37 cellular contexts compared by ENCODE assay signal in the genomic region with DNA sequence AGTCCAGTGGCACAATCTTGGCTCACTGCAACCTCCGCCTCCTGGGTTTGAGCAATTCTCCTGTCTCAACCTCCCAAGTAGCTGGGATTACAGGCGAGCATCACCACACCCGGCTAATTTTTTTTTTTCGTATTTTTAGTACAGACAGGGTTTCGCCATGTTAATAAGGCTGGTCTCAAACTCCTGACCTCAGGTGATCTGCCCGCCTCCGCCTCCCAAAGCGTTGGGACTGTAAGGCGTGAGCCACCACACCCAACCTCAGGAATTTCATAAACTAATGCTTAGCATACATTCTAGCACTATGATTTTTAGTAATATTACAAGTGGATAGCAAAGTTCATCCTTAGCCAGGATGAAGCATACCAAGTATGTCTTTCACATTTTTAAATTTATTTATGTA. TPM values are rescaled to one million over a fixed set of nuclear protein-coding genes. Genes with fewer than 3 reads are reported as not detected.
DNase-seq lines count a peak whose midpoint lies in the region; ATAC-seq, FAIRE-seq and TF ChIP-seq lines count a peak whose summit lies in the region.
"Had no signal": no experiment of that assay in that cellular context is flagged by ENCODE, and none has a peak within 500 bp of the region (broad histone marks: within the 10 kb centered on the region; RNA-seq: fewer than 3 reads in every experiment).

No MANE protein-coding gene starts in this region.

- no peak overlapping the region for H2AK5ac ChIP-seq in trophoblast cell (ENCODE audit: low read length)

- WGBS in K562 (ENCODE audit: insufficient coverage, low coverage, missing lambda C conversion rate) = 81% methylated on average over 9 of the region's 9 CpGs
- no CpG with 5 or more reads among the region's 9 CpGs for WGBS in trophoblast cell (ENCODE audit: extremely low coverage, insufficient coverage, insufficient read length)

- BruUV-seq in K562 (replicated peaks; lab: Mats Ljungman, UMichigan) = no TSS peak

- TF ChIP-seq RAD21 in K562 (CRISPR knock-in tag; conservative IDR thresholded peaks at IDR 0.05 in 1 of 2, IDR thresholded peaks at IDR 0.05 in 1 of 2) = no peak

- H3K18ac ChIP-seq in trophoblast cell (ENCODE audit: low read length) = no peak overlapping the region

- CTCF ChIA-PET in K562 (lab: Yijun Ruan, JAX; ENCODE audit: low intra/inter-chr PET ratio) = no interaction called here
- CTCF ChIA-PET in activated CD8-positive, alpha-beta memory T cell treated with anti-CD3 and anti-CD28 coated beads, Interleukin-2, amount 10 ng/mL, durations not matched to agents 7 days and 5 days (lab: Charles Lee) = interaction anchor here (1.0 to 2.1 kb wide), 2 partner anchors 8 to 139 kb away, joined by 4 to 7 read pairs; partner anchors contain the start of genes DNAJC11 and NOL9
- CTCF ChIA-PET in activated CD4-positive, alpha-beta T cell treated with anti-CD3 and anti-CD28 coated beads, Interleukin-2, amount 10 ng/mL, durations not matched to agents 7 days and 5 days (lab: Charles Lee) = interaction anchor here (0.6 kb wide), 1 partner anchor 8 kb away, joined by 3 read pairs; the partner anchor contains the start of gene DNAJC11

- H3K9me3 ChIP-seq in K562 (replicated peaks; ENCODE audit: control insufficient read depth, insufficient read depth, low read depth, low read length) (no peaks in the 10 kb centered on the region), trophoblast cell (ENCODE audit: insufficient read depth, low read depth, low read length) (no peaks in the 10 kb centered on the region)
- H3K9me3 ChIP-seq: A549; BE2C; BLaER1; BLaER1 treated with 17β-estradiol and CSF1 and Interleukin-3, amounts not matched to agents 10 nM and 100 nM; Caco-2 had no signal

- DNase-seq in GM23338 (ENCODE audit: low spot score) (no peak), K562 (ENCODE audit: extremely low read depth in 1 of 4, low spot score in 3 of 4) (no peak), mesenteric fat pad (ENCODE audit: low spot score) (peak; percentile 16), trophoblast cell (peak; percentile 66 to 70), NCI-H510A treated with DMSO at 0.1 percent for 48 hours (lab: John Stamatoyannopoulos, UW) (no peak)
- no peak for DNase-seq in activated CD8-positive, alpha-beta memory T cell treated with anti-CD3 and anti-CD28 coated beads, Interleukin-2, amount 10 ng/mL, durations not matched to agents 7 days and 5 days
- DNase-seq in activated CD4-positive, alpha-beta T cell treated with anti-CD3 and anti-CD28 coated beads, Interleukin-2, amount 10 ng/mL, durations not matched to agents 7 days and 5 days = no peak
- DNase-seq: 8988T; ACHN; AML-193; BE2C; C1 segment of cervical spinal cord; Caco-2; Calu3; CD4-positive, alpha-beta memory T cell; CD4-positive, alpha-beta T cell; CD4-positive, CD25-positive, alpha-beta regulatory T cell; CD8-positive, alpha-beta memory T cell; CD8-positive, alpha-beta T cell; COR-L47; DMS 273 treated with DMSO at 0.1 percent for 48 hours; DMS153; DMS53; DMS79; DMS79 treated with DMSO at 0.1 percent for 48 hours; DND-41; EL had no signal

- POLR2A ChIA-PET in K562 (lab: Yijun Ruan, JAX) = interaction anchor here (1.3 to 3.6 kb wide), 3 partner anchors 8 to 103 kb away, joined by 3 to 13 read pairs (median 8); partner anchors contain the start of gene DNAJC11
- POLR2A ChIA-PET in activated CD4-positive, alpha-beta T cell treated with anti-CD3 and anti-CD28 coated beads, Interleukin-2, amount 10 ng/mL, durations not matched to agents 7 days and 5 days (lab: Charles Lee) = no interaction called here

- TF ChIP-seq CTCF in GM23338 (conservative IDR thresholded peaks at IDR 0.05; ENCODE audit: low read depth in 2 of 2) = no peak
- TF ChIP-seq CTCF in K562 (IDR thresholded peaks at IDR 0.05 in 2 of 3, conservative IDR thresholded peaks at IDR 0.05 in 1 of 3; ENCODE audit: insufficient read depth in 2 of 3, low read depth in 1 of 3, low read length in 3 of 3) = no peak

- no peak overlapping the region for H4K12ac ChIP-seq in trophoblast cell (ENCODE audit: low read depth, low read length)

- no peaks in the 10 kb centered on the region for H3K79me1 ChIP-seq in trophoblast cell (ENCODE audit: low read length)

- intact Hi-C loops in K562 (cut with micrococcal nuclease) = no loop called here

- H2BK12ac ChIP-seq in trophoblast cell (ENCODE audit: low read length) = no peak overlapping the region

- TF ChIP-seq EP300 in K562 (IDR thresholded peaks at IDR 0.05; ENCODE audit: low read length) = no peak

- in situ Hi-C loops in K562 (cut with MboI) = no loop called here

- H4K20me1 ChIP-seq in GM23338 (replicated peaks; ENCODE audit: insufficient read depth) (peaks cover 19% of the 10 kb centered on the region), K562 (replicated peaks; ENCODE audit: control insufficient read depth, insufficient read depth, low read length) (no peaks in the 10 kb centered on the region; the same call in 1 of the 2 replicates)

- no peak overlapping the region for H3K4me3 Mint-ChIP-seq in GM23338
- H3K4me3 Mint-ChIP-seq in activated CD8-positive, alpha-beta memory T cell treated with anti-CD3 and anti-CD28 coated beads, Interleukin-2, amount 10 ng/mL, durations not matched to agents 7 days and 5 days = no peak overlapping the region
- no peak overlapping the region for H3K4me3 Mint-ChIP-seq in activated CD4-positive, alpha-beta T cell treated with anti-CD3 and anti-CD28 coated beads, Interleukin-2, amount 10 ng/mL, durations not matched to agents 7 days and 5 days
- H3K4me3 Mint-ChIP-seq: B cell; CD14-positive monocyte; CD4-positive, alpha-beta memory T cell; CD4-positive, alpha-beta T cell; CD4-positive, CD25-positive, alpha-beta regulatory T cell; CD8-positive, alpha-beta memory T cell; CD8-positive, alpha-beta T cell had no signal

- no peak overlapping the region for H4K8ac ChIP-seq in trophoblast cell (ENCODE audit: low read depth, low read length)

- H3K23ac ChIP-seq in trophoblast cell (ENCODE audit: low read length) = no peak overlapping the region

- no peak for ATAC-seq in GM23338
- ATAC-seq in K562 = no peak
- ATAC-seq in HG03025 (IDR thresholded peaks at IDR 0.05; ENCODE audit: low FRiP score, unreplicated experiment) = no peak
- no peak for ATAC-seq in activated CD8-positive, alpha-beta memory T cell treated with anti-CD3 and anti-CD28 coated beads, Interleukin-2, amount 10 ng/mL, durations not matched to agents 7 days and 5 days
- ATAC-seq: A549; CD8-positive, alpha-beta T cell had no signal

- no peak overlapping the region for H3K4me3 ChIP-seq in GM23338
- H3K4me3 ChIP-seq in K562 = no peak overlapping the region
- H3K4me3 ChIP-seq in trophoblast cell (ENCODE audit: low read depth, low read length) = no peak overlapping the region
- H3K4me3 ChIP-seq: A549; BLaER1; BLaER1 treated with 17β-estradiol and CSF1 and Interleukin-3, amounts not matched to agents 10 nM and 100 nM had no signal

- no peaks in the 10 kb centered on the region for H3K9me1 ChIP-seq in K562 (ENCODE audit: control insufficient read depth, insufficient read depth, low read length)

- no peak for FAIRE-seq in K562 (lab: Jason Lieb, UNC)
- FAIRE-seq: A204.1, A549, D721Med had no signal

- peaks cover 11% of the 10 kb centered on the region for H3K27me3 Mint-ChIP-seq in GM23338 (ENCODE audit: insufficient read depth, low read depth, poor library complexity)
- H3K27me3 Mint-ChIP-seq in activated CD8-positive, alpha-beta memory T cell treated with anti-CD3 and anti-CD28 coated beads, Interleukin-2, amount 10 ng/mL, durations not matched to agents 7 days and 5 days = no peaks in the 10 kb centered on the region
- no peaks in the 10 kb centered on the region for H3K27me3 Mint-ChIP-seq in activated CD4-positive, alpha-beta T cell treated with anti-CD3 and anti-CD28 coated beads, Interleukin-2, amount 10 ng/mL, durations not matched to agents 7 days and 5 days
- H3K27me3 Mint-ChIP-seq: B cell; CD4-positive, alpha-beta memory T cell; CD4-positive, alpha-beta T cell; CD4-positive, CD25-positive, alpha-beta regulatory T cell; CD8-positive, alpha-beta memory T cell had no signal

- H3K79me2 ChIP-seq in GM23338 (replicated peaks; ENCODE audit: insufficient read depth) (peaks cover 90% of the 10 kb centered on the region), K562 (ENCODE audit: control insufficient read depth, insufficient read depth, low read length) (peaks cover 85% of the 10 kb centered on the region), trophoblast cell (ENCODE audit: control insufficient read depth, insufficient read depth, low read length, poor library complexity) (no peaks in the 10 kb centered on the region)

- H2AFZ ChIP-seq in GM23338 = no peak overlapping the region
- H2AFZ ChIP-seq in K562 (ENCODE audit: low read depth, low read length) = no peak overlapping the region
- no peak overlapping the region for H2AFZ ChIP-seq in trophoblast cell (ENCODE audit: insufficient read depth, low read length, poor library complexity)

- no peak overlapping the region for H2BK5ac ChIP-seq in trophoblast cell (ENCODE audit: low read depth, low read length, poor library complexity)

- H3K36me3 Mint-ChIP-seq in GM23338 (ENCODE audit: low read depth) = peaks cover 12% of the 10 kb centered on the region; the same call in 2 of the 3 replicates
- H3K36me3 Mint-ChIP-seq in activated CD8-positive, alpha-beta memory T cell treated with anti-CD3 and anti-CD28 coated beads, Interleukin-2, amount 10 ng/mL, durations not matched to agents 7 days and 5 days = no peaks in the 10 kb centered on the region
- no peaks in the 10 kb centered on the region for H3K36me3 Mint-ChIP-seq in activated CD4-positive, alpha-beta T cell treated with anti-CD3 and anti-CD28 coated beads, Interleukin-2, amount 10 ng/mL, durations not matched to agents 7 days and 5 days (ENCODE audit: low read depth)

- H3K14ac ChIP-seq in trophoblast cell (ENCODE audit: low read length) = no peak overlapping the region

- H3K9ac ChIP-seq in K562 (ENCODE audit: insufficient read depth in 1 of 2, low read depth in 2 of 2, low read length in 2 of 2) (no peak overlapping the region), trophoblast cell (ENCODE audit: low read length) (no peak overlapping the region)
- H3K9ac ChIP-seq: BLaER1; BLaER1 treated with 17β-estradiol and CSF1 and Interleukin-3, amounts not matched to agents 10 nM and 100 nM had no signal

- no peak overlapping the region for H4K91ac ChIP-seq in trophoblast cell (ENCODE audit: low read depth, low read length)

- H3K27me3 ChIP-seq in GM23338 (ENCODE audit: insufficient read depth) (no peaks in the 10 kb centered on the region), K562 (ENCODE audit: control insufficient read depth in 2 of 2, insufficient read depth in 2 of 2, low read length in 2 of 2) (no peaks in the 10 kb centered on the region), trophoblast cell (ENCODE audit: insufficient read depth, low read length) (no peaks in the 10 kb centered on the region)
- H3K27me3 ChIP-seq: BE2C; BLaER1; BLaER1 treated with 17β-estradiol and CSF1 and Interleukin-3, amounts not matched to agents 10 nM and 100 nM had no signal

- H2BK120ac ChIP-seq in trophoblast cell (ENCODE audit: insufficient read depth, low read length, poor library complexity) = no peak overlapping the region

- peaks cover 14% of the 10 kb centered on the region for H3F3A ChIP-seq in GM23338 (replicated peaks; ENCODE audit: low read depth)

- H3K4me1 Mint-ChIP-seq in GM23338 = peaks cover 49% of the 10 kb centered on the region
- peaks cover 20% of the 10 kb centered on the region for H3K4me1 Mint-ChIP-seq in activated CD8-positive, alpha-beta memory T cell treated with anti-CD3 and anti-CD28 coated beads, Interleukin-2, amount 10 ng/mL, durations not matched to agents 7 days and 5 days
- H3K4me1 Mint-ChIP-seq in activated CD4-positive, alpha-beta T cell treated with anti-CD3 and anti-CD28 coated beads, Interleukin-2, amount 10 ng/mL, durations not matched to agents 7 days and 5 days = peaks cover 17% of the 10 kb centered on the region

- H3K9me2 ChIP-seq in GM23338 (ENCODE audit: insufficient read depth) = no peaks in the 10 kb centered on the region

- no peak for TF ChIP-seq POLR2A in K562 (conservative IDR thresholded peaks at IDR 0.05)

- no peaks in the 10 kb centered on the region for H3K9me3 Mint-ChIP-seq in GM23338
- H3K9me3 Mint-ChIP-seq in activated CD8-positive, alpha-beta memory T cell treated with anti-CD3 and anti-CD28 coated beads, Interleukin-2, amount 10 ng/mL, durations not matched to agents 7 days and 5 days (ENCODE audit: low read depth) = no peaks in the 10 kb centered on the region
- no peaks in the 10 kb centered on the region for H3K9me3 Mint-ChIP-seq in activated CD4-positive, alpha-beta T cell treated with anti-CD3 and anti-CD28 coated beads, Interleukin-2, amount 10 ng/mL, durations not matched to agents 7 days and 5 days
- H3K9me3 Mint-ChIP-seq: CD4-positive, alpha-beta memory T cell; CD4-positive, alpha-beta T cell; CD4-positive, CD25-positive, alpha-beta regulatory T cell; CD8-positive, alpha-beta memory T cell; CD8-positive, alpha-beta T cell had no signal

- no peak overlapping the region for H3K4ac ChIP-seq in trophoblast cell (ENCODE audit: low read depth, low read length)

- peaks cover 71% of the 10 kb centered on the region for H3K4me1 ChIP-seq in GM23338 (ENCODE audit: insufficient read depth)
- peaks cover 0 to 13% of the 10 kb centered on the region in 2 experiments; a peak in 1 of 5 replicates for H3K4me1 ChIP-seq in K562 (replicated peaks in 1 of 2; ENCODE audit: control insufficient read depth in 2 of 2, insufficient read depth in 2 of 2, low read length in 2 of 2)
- peaks cover 0 to 3% of the 10 kb centered on the region in 2 experiments for H3K4me1 ChIP-seq in trophoblast cell (ENCODE audit: control insufficient read depth in 1 of 2, insufficient read depth in 2 of 2, low read length in 2 of 2)
- H3K4me1 ChIP-seq: A549, BE2C, BLaER1, Caco-2 had no signal

- H3K27ac ChIP-seq in GM23338 (ENCODE audit: low read depth) (0 out of 2 replicates have a peak overlapping the region, but pooled peaks have one; percentile 34), K562 (ENCODE audit: extremely low read depth, low read depth, low read length) (no peak overlapping the region), trophoblast cell (ENCODE audit: low read depth, low read length) (no peak overlapping the region)
- H3K27ac ChIP-seq: 22Rv1; A549; BLaER1; BLaER1 treated with 17β-estradiol and CSF1 and Interleukin-3, amounts not matched to agents 10 nM and 100 nM; C4-2B had no signal

- no peak overlapping the region for H3K27ac Mint-ChIP-seq in GM23338
- H3K27ac Mint-ChIP-seq in activated CD8-positive, alpha-beta memory T cell treated with anti-CD3 and anti-CD28 coated beads, Interleukin-2, amount 10 ng/mL, durations not matched to agents 7 days and 5 days = no peak overlapping the region
- H3K27ac Mint-ChIP-seq in activated CD4-positive, alpha-beta T cell treated with anti-CD3 and anti-CD28 coated beads, Interleukin-2, amount 10 ng/mL, durations not matched to agents 7 days and 5 days = no peak overlapping the region
- H3K27ac Mint-ChIP-seq: B cell; CD4-positive, alpha-beta memory T cell; CD4-positive, alpha-beta T cell; CD4-positive, CD25-positive, alpha-beta regulatory T cell; CD8-positive, alpha-beta memory T cell; CD8-positive, alpha-beta T cell had no signal

- no peaks in the 10 kb centered on the region for H3K36me3 ChIP-seq in GM23338 (ENCODE audit: insufficient read depth)
- H3K36me3 ChIP-seq in K562 (ENCODE audit: control insufficient read depth, insufficient read depth, low read length) = peaks cover 52% of the 10 kb centered on the region
- H3K36me3 ChIP-seq in trophoblast cell (ENCODE audit: control insufficient read depth in 1 of 2, insufficient read depth in 2 of 2, low read length in 2 of 2) = peaks cover 0 to 2% of the 10 kb centered on the region in 2 experiments
- H3K36me3 ChIP-seq: BE2C had no signal

- H3K4me2 ChIP-seq in GM23338 = peak overlapping the region; percentile 72
- H3K4me2 ChIP-seq in K562 (ENCODE audit: insufficient read depth, low read length) = no peak overlapping the region
- no peak overlapping the region for H3K4me2 ChIP-seq in trophoblast cell (ENCODE audit: low read length)
- H3K4me2 ChIP-seq: A549; BLaER1; BLaER1 treated with 17β-estradiol and CSF1 and Interleukin-3, amounts not matched to agents 10 nM and 100 nM had no signal

RNA-seq across cellular contexts. Expression of gene DNAJC11, which starts 8.7 kb away (rescaled TPM):
- total RNA-seq in GM23338 (2014; rRNA removed; shearing (Covaris generic)) = 67.2 and 69.8 TPM in 2 replicates
- 48.4 and 51.7 TPM in 2 replicates for polyA plus RNA-seq in GM23338 (2016; fragmentation: Nextera tagmentation; extraction: Ambion mirVana)
- 233 and 279 TPM in 2 replicates for total RNA-seq in K562 (2011; cell fraction: chromatin; rRNA removed; ENCODE audit: low replicate concordance)
- 86.2 and 87.8 TPM in 2 replicates for total RNA-seq in K562 (2011; cell fraction: nucleolus; rRNA removed)
- 111 and 125 TPM in 2 replicates for total RNA-seq in K562 (2011; cell fraction: nucleoplasm; rRNA removed)
- 67.5 and 87.3 TPM in 2 replicates for total RNA-seq in K562 (2014; rRNA removed)
- total RNA-seq in K562 (2014; rRNA removed; fragmentation: Illumina TruSeq; extraction: Trizol) = 78.9 and 86.4 TPM in 2 replicates
- 76.6 and 81.4 TPM in 2 replicates for total RNA-seq in K562 (2015; rRNA removed; fragmentation: Illumina TruSeq; extraction: Trizol)
- 115 and 121 TPM in 2 replicates for total RNA-seq in K562 (2021)
- 42.2 and 52.7 TPM in 2 replicates for polyA plus RNA-seq in K562 (2011; rRNA removed)
- polyA plus RNA-seq in K562 (2011; cell fraction: cytosol; rRNA removed) = 36.5 and 45.3 TPM in 2 replicates
- 123 and 138 TPM in 2 replicates for polyA plus RNA-seq in K562 (2011; cell fraction: nucleus; rRNA removed)
- 48.9 and 134 TPM in 2 replicates for polyA plus RNA-seq in K562 (2012)
- polyA plus RNA-seq in K562 (2014; fragmentation: Illumina TruSeq; extraction: Trizol) = 109 and 123 TPM in 2 replicates
- polyA plus RNA-seq in K562 (2014; fragmentation: Nextera tagmentation; extraction: Ambion mirVana) = 10 to 100 TPM; 14.1 to 23.2 TPM
- 79.0 and 81.4 TPM in 2 replicates for polyA plus RNA-seq in K562 (2014; rRNA removed)
- 62.9 and 63.5 TPM in 2 replicates for polyA minus RNA-seq in K562 (2011; rRNA and poly(A)+ RNA removed)
- 33.0 and 35.0 TPM in 2 replicates for polyA minus RNA-seq in K562 (2011; cell fraction: cytosol; rRNA and poly(A)+ RNA removed)
- 33.3 and 61.1 TPM in 2 replicates for polyA minus RNA-seq in K562 (2011; cell fraction: nucleus; rRNA and poly(A)+ RNA removed)
- 42.4 TPM for total RNA-seq in mesenteric fat pad
- 40.7 and 42.6 TPM in 2 replicates for polyA plus RNA-seq in trophoblast cell (2013)
- 10 to 100 TPM; 45.4 to 51.0 TPM for total RNA-seq in activated CD8-positive, alpha-beta memory T cell treated with anti-CD3 and anti-CD28 coated beads, Interleukin-2, amount 10 ng/mL, durations not matched to agents 7 days and 5 days
- 10 to 100 TPM; 43.0 to 52.1 TPM for total RNA-seq in activated CD4-positive, alpha-beta T cell treated with anti-CD3 and anti-CD28 coated beads, Interleukin-2, amount 10 ng/mL, durations not matched to agents 7 days and 5 days

Comparison
In these comparisons a context has a peak if more than half of its experiments do, and no peak if none do; other contexts are left out.
1. DNase-seq: peak in mesenteric fat pad (single experiment) and trophoblast cell (2 of 2); none in GM23338 (single experiment), K562 (0 of 4), NCI-H510A treated with DMSO at 0.1 percent for 48 hours (single experiment), activated CD8-positive, alpha-beta memory T cell treated with anti-CD3 and anti-CD28 coated beads, Interleukin-2, amount 10 ng/mL, durations not matched to agents 7 days and 5 days (single experiment) and activated CD4-positive, alpha-beta T cell treated with anti-CD3 and anti-CD28 coated beads, Interleukin-2, amount 10 ng/mL, durations not matched to agents 7 days and 5 days (single experiment).